ENCODE assay signal across 7 cellular contexts in the genomic region with DNA sequence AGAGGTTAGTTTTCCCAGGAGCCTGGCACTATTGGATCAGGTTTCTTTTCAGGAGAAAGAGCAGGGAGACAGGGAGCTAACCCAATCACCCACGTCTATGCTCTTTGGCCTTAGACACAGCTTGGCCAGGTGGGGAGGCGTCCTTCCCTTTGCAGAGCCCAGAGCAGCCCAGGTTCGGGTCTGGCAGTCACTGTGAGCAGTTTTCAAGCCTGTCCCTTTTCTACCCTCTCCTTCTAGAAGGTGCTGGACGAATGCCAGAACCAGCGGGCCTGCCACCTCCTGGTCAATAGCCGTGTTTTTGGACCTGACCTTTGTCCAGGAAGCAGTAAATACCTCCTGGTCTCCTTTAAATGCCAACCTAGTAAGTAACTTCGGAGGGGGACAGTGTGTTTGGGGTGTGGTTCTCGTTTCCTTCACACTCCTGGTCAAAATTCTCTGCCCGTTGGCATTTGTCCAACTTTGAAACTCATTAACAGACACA. TPM values are rescaled to one million over a fixed set of nuclear protein-coding genes. Genes with fewer than 3 reads are reported as not detected.
DNase-seq lines count a peak whose midpoint lies in the region; ATAC-seq, FAIRE-seq and TF ChIP-seq lines count a peak whose summit lies in the region.

No MANE protein-coding gene starts in this region.

- H3K36me3 ChIP-seq in left lung: peaks cover 0 to 42% of the 10 kb centered on the region in 2 donors
- H3K36me3 ChIP-seq in tibial nerve: peaks cover 0 to 84% (median 0%) of the 10 kb centered on the region in 3 donors

- 0 out of 2 replicates have a peak, but pooled peaks have one; percentile 21 for TF ChIP-seq CTCF in LNCAP (IDR thresholded peaks at IDR 0.05)
- TF ChIP-seq CTCF in left lung (IDR thresholded peaks at IDR 0.05): no peak
- TF ChIP-seq CTCF in tibial nerve (IDR thresholded peaks at IDR 0.05): no peak
- no peak for TF ChIP-seq CTCF in D721Med (IDR thresholded peaks at IDR 0.05; ENCODE audit: insufficient read depth, missing control alignments)

- no peaks in the 10 kb centered on the region for H3K27me3 ChIP-seq in left lung
- no peaks in the 10 kb centered on the region for H3K27me3 ChIP-seq in tibial nerve

- no peak for TF ChIP-seq EP300 in tibial nerve (IDR thresholded peaks at IDR 0.05)

- WGBS in tibial nerve, 2 donors: 36 to 38% methylated on average over 9 of the region's 9 CpGs

- H3K27ac ChIP-seq in left lung (peak overlapping the region; percentile 35 to 59), tibial nerve (peak overlapping the region in 3 of 4 donors; percentile 65 to 82 (median 80))

- H3K4me3 ChIP-seq in left lung (no peak overlapping the region), tibial nerve (no peak overlapping the region)

- ATAC-seq in left lung: no peak
- ATAC-seq in GM21447 (IDR thresholded peaks at IDR 0.05; ENCODE audit: unreplicated experiment): no peak

- in situ Hi-C loops in T47D (cut with HindIII; ENCODE audit: low pct_unique_long_range_greater_than_20kb, low sequenced_read_pairs): no loop called here

- TF ChIP-seq POLR2A in tibial nerve (IDR thresholded peaks at IDR 0.05): no peak

- H3K4me1 ChIP-seq in left lung (peaks cover 12 to 23% of the 10 kb centered on the region in 2 donors), tibial nerve (peaks cover 0 to 39% (median 13%) of the 10 kb centered on the region in 4 donors)

- FAIRE-seq in D721Med (lab: Jason Lieb, UNC): no peak

- no peaks in the 10 kb centered on the region for H3K9me3 ChIP-seq in left lung
- H3K9me3 ChIP-seq in tibial nerve: no peaks in the 10 kb centered on the region

- intact Hi-C loops in left lung (cut with DNase I): no loop called here

- peak; percentile 51 to 82 for DNase-seq in T47D (ENCODE audit: low read depth in 1 of 2, low spot score in 1 of 2)
- DNase-seq in left lung: peak; percentile 32 to 43
- peak in 1 of 2 donors; percentile 23 for DNase-seq in tibial nerve (ENCODE audit: low spot score in 2 of 2)
- no peak for DNase-seq in activated T-cell treated with anti-CD3 and anti-CD28 coated beads, Interleukin-2, amount 50 U/mL, for 1 hour
- no peak for DNase-seq in D721Med (ENCODE audit: insufficient read length, low spot score)

RNA-seq across cellular contexts. Expression of a gene that starts 44.9 kb away (rescaled TPM):
- total RNA-seq in left lung (10 to 100 TPM; 21.8 to 29.8 TPM), tibial nerve (10 to 100 TPM; 72.6 to 85.9 (median 75.6) TPM)

Comparison
In these comparisons a context has a peak if more than half of its experiments do, and no peak if none do; other contexts are left out.
1. DNase-seq: peak in T47D (2 of 2) and left lung (2 of 2); none in activated T-cell treated with anti-CD3 and anti-CD28 coated beads, Interleukin-2, amount 50 U/mL, for 1 hour (single experiment) and D721Med (single experiment).